In genomic region chr5:14035859-14036440, GRCh38 we compare ENCODE assay signal across 8 cellular contexts.
DNase-seq lines count a peak whose midpoint lies in the region; ATAC-seq, FAIRE-seq and TF ChIP-seq lines count a peak whose summit lies in the region.

No MANE protein-coding gene starts in this region.

- H3K27ac ChIP-seq in heart left ventricle = peak overlapping the region; percentile 6 to 82 (median 72)
- H3K27ac ChIP-seq in CD4-positive, alpha-beta memory T cell (ENCODE audit: low read depth, low read length) = no peak overlapping the region

- peak; percentile 60 to 94 (median 84) for ATAC-seq in heart left ventricle

- POLR2A ChIA-PET in CD4-positive, alpha-beta memory T cell (lab: Charles Lee; ENCODE audit: partially characterized antibody) = no interaction called here

- H3K27me3 ChIP-seq in heart left ventricle = no peaks in the 10 kb centered on the region
- H3K27me3 ChIP-seq in CD4-positive, alpha-beta memory T cell (ENCODE audit: insufficient read depth, low read length) = no peaks in the 10 kb centered on the region

- H3K27ac Mint-ChIP-seq in Calu3 (ENCODE audit: unreplicated experiment) (peak overlapping the region; percentile 99), immature natural killer cell (no peak overlapping the region)
- H3K27ac Mint-ChIP-seq in CD4-positive, alpha-beta memory T cell = no peak overlapping the region

- DNase-seq in Calu3 = peak; percentile 85
- DNase-seq in HS-27A (ENCODE audit: low read depth) = peak; percentile 99
- peak; percentile 98 for DNase-seq in SW480 (ENCODE audit: low spot score)
- peak in 4 of 5 donors; percentile 31 to 40 (median 34) for DNase-seq in heart left ventricle
- peak; percentile 39 for DNase-seq in putamen (ENCODE audit: low spot score)
- DNase-seq in GM19239 (ENCODE audit: insufficient read length, low spot score) = no peak
- no peak for DNase-seq in CD4-positive, alpha-beta memory T cell
- no peak for DNase-seq in immature natural killer cell

- no peak for FAIRE-seq in GM19239 (lab: Jason Lieb, UNC)

- no peaks in the 10 kb centered on the region for H3K36me3 ChIP-seq in heart left ventricle
- H3K36me3 ChIP-seq in CD4-positive, alpha-beta memory T cell (ENCODE audit: insufficient read depth, low read length) = no peaks in the 10 kb centered on the region

- intact Hi-C loops in Calu3 (cut with micrococcal nuclease; ENCODE audit: unreplicated experiment) (loop anchor here (1.0 to 5.0 kb wide), 5 partner anchors 25 to 234 kb away; no protein-coding TSS in a partner anchor), heart left ventricle (cut with DNase I) (no loop called here)
- intact Hi-C loops in CD4-positive, alpha-beta memory T cell (cut with micrococcal nuclease) = no loop called here

- CTCF ChIA-PET in Calu3 (lab: Charles Lee) = interaction anchor here (0.6 to 0.9 kb wide), 3 partner anchors 23 to 174 kb away, joined by 3 to 4 read pairs (median 4); no protein-coding TSS in a partner anchor
- CTCF ChIA-PET in CD4-positive, alpha-beta memory T cell (lab: Charles Lee; ENCODE audit: partially characterized antibody) = no interaction called here

- H3K27me3 Mint-ChIP-seq in Calu3 (ENCODE audit: unreplicated experiment) (no peaks in the 10 kb centered on the region), immature natural killer cell (ENCODE audit: low read depth in 3 of 3) (peaks cover 0 to 7% (median 6%) of the 10 kb centered on the region in 3 donors)
- H3K27me3 Mint-ChIP-seq in CD4-positive, alpha-beta memory T cell = no peaks in the 10 kb centered on the region

- H3K4me3 ChIP-seq in heart left ventricle = peak overlapping the region in 10 of 12 donors; percentile 2 to 41 (median 13)
- H3K4me3 ChIP-seq in CD4-positive, alpha-beta memory T cell (ENCODE audit: low read length in 2 of 2) = no peak overlapping the region

- no TSS peak for BruUV-seq in Calu3 (replicated peaks; lab: Mats Ljungman, UMichigan)

- 0 to 5% (median 4%) methylated on average over 9 of the region's 9 CpGs for WGBS in heart left ventricle, 4 donors

- no peak for TF ChIP-seq CTCF in Calu3 (IDR thresholded peaks at IDR 0.05; ENCODE audit: unreplicated experiment)
- TF ChIP-seq CTCF in heart left ventricle (IDR thresholded peaks at IDR 0.05) = no peak

- TF ChIP-seq POLR2A in heart left ventricle (IDR thresholded peaks at IDR 0.05) = no peak

- no peaks in the 10 kb centered on the region for H3K9me3 Mint-ChIP-seq in Calu3 (ENCODE audit: low read depth, unreplicated experiment)
- peaks cover 0 to 6% (median under 1%) of the 10 kb centered on the region in 8 donors for H3K9me3 Mint-ChIP-seq in CD4-positive, alpha-beta memory T cell
- H3K9me3 Mint-ChIP-seq in immature natural killer cell = no peaks in the 10 kb centered on the region

- H3K4me1 ChIP-seq in heart left ventricle = peaks cover 3 to 38% (median 23%) of the 10 kb centered on the region in 12 donors
- H3K4me1 ChIP-seq in CD4-positive, alpha-beta memory T cell (ENCODE audit: insufficient read depth, low read length) = no peaks in the 10 kb centered on the region

- no peaks in the 10 kb centered on the region for H3K9me3 ChIP-seq in heart left ventricle
- no peaks in the 10 kb centered on the region for H3K9me3 ChIP-seq in CD4-positive, alpha-beta memory T cell (ENCODE audit: control insufficient read depth in 1 of 2, low read length in 2 of 2)

- H3K4me1 Mint-ChIP-seq in Calu3 (ENCODE audit: low read depth, unreplicated experiment) (peaks cover 68% of the 10 kb centered on the region), immature natural killer cell (peaks cover 9 to 10% of the 10 kb centered on the region in 2 donors)
- peaks cover 0 to 4% (median 0%) of the 10 kb centered on the region in 4 donors for H3K4me1 Mint-ChIP-seq in CD4-positive, alpha-beta memory T cell

- H3K4me3 Mint-ChIP-seq in Calu3 (ENCODE audit: low read depth, unreplicated experiment) = peak overlapping the region; percentile 49
- peak overlapping the region in 1 of 8 donors; percentile 5 for H3K4me3 Mint-ChIP-seq in CD4-positive, alpha-beta memory T cell
- H3K4me3 Mint-ChIP-seq in immature natural killer cell = peak overlapping the region in 1 of 5 donors; percentile 3

- H3K36me3 Mint-ChIP-seq in Calu3 (ENCODE audit: insufficient read depth, unreplicated experiment) (peaks cover 41% of the 10 kb centered on the region), immature natural killer cell (no peaks in the 10 kb centered on the region)
- no peaks in the 10 kb centered on the region for H3K36me3 Mint-ChIP-seq in CD4-positive, alpha-beta memory T cell

Comparison
In these comparisons a context has a peak if more than half of its experiments do, and no peak if none do; other contexts are left out.
1. DNase-seq: peak in Calu3 (single experiment), HS-27A (single experiment), SW480 (single experiment), heart left ventricle (4 of 5) and putamen (single experiment); none in GM19239 (single experiment), CD4-positive, alpha-beta memory T cell (0 of 5) and immature natural killer cell (0 of 3).
2. H3K4me3 ChIP-seq: peak in heart left ventricle (10 of 12); none in CD4-positive, alpha-beta memory T cell (0 of 2).